ENCODE assay signal across 8 cellular contexts in the genomic region with DNA sequence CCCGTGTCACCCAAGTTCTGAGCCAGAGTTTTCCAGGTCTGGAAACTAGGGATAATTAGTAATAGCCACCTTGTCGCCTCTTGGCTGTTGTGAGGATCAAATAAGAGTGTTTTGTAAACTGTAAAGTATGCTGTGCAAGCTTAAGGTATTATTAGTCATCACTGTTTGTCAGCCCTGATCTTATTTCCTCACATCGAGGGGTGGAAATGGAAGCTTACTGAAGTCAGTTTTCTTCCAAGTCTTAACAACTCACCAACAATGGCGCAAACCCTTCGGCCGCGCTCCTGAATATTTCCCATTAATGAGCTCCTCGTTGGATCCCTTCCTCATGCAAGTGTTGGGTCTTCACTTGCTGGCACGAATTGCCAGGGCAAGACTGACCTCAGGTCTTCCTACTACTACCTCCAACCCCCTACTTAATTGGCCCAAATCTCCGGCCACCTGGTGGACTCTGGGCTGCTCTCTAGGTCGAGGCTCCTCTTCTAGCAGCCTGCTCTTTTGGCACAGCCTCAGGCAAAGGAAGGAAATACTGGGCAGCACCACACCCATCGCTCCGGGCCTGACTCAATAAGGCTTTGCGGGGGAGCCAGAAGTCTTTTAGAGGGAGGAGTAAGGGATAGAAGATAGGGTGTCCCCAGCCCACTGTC. TPM values are rescaled to one million over a fixed set of nuclear protein-coding genes. Genes with fewer than 3 reads are reported as not detected.
DNase-seq lines count a peak whose midpoint lies in the region; ATAC-seq and TF ChIP-seq lines count a peak whose summit lies in the region.

No MANE protein-coding gene starts in this region.

- H3K9me3 ChIP-seq in iPS-15b (ENCODE audit: control insufficient read depth, insufficient read depth, low read length) = no peaks in the 10 kb centered on the region
- H3K9me3 ChIP-seq in stomach smooth muscle (ENCODE audit: control insufficient read depth in 2 of 2, low read length in 2 of 2) = no peaks in the 10 kb centered on the region

- H3K27ac ChIP-seq in HL-60 (replicated peaks) = peak overlapping the region; percentile 99
- H3K27ac ChIP-seq in stomach smooth muscle (ENCODE audit: low read length) = peak overlapping the region; percentile 95

- H3K4me3 ChIP-seq in HL-60 (replicated peaks; ENCODE audit: insufficient read depth, low read length) = no peak overlapping the region; the same call in 1 of the 2 replicates
- H3K4me3 ChIP-seq in iPS-15b (ENCODE audit: low read depth, low read length) = no peak overlapping the region
- peak overlapping the region; percentile 15 to 95 for H3K4me3 ChIP-seq in stomach smooth muscle (ENCODE audit: low read length in 2 of 2)

- H3K36me3 ChIP-seq in iPS-15b (ENCODE audit: control insufficient read depth, insufficient read depth, low read length) (peaks cover 24% of the 10 kb centered on the region), stomach smooth muscle (ENCODE audit: control insufficient read depth in 2 of 2, insufficient read depth in 2 of 2, low read length in 2 of 2) (peaks cover 29 to 41% of the 10 kb centered on the region in 2 donors)

- no peaks in the 10 kb centered on the region for H3K27me3 Mint-ChIP-seq in activated T-helper 17 cell treated with anti-CD3 and anti-CD28 coated beads, Interleukin-2, amount 50 U/mL, for 72 hours

- H3K4me1 ChIP-seq in iPS-15b (ENCODE audit: control insufficient read depth, insufficient read depth, low read length) (peaks cover 5% of the 10 kb centered on the region), stomach smooth muscle (ENCODE audit: control insufficient read depth, insufficient read depth, low read length) (peaks cover 23% of the 10 kb centered on the region)

- H3K27me3 ChIP-seq in HL-60 (ENCODE audit: insufficient read depth, poor library complexity, severe bottlenecking) (no peaks in the 10 kb centered on the region), iPS-15b (ENCODE audit: control insufficient read depth, insufficient read depth, low read length) (no peaks in the 10 kb centered on the region), stomach smooth muscle (ENCODE audit: control insufficient read depth in 1 of 2, insufficient read depth in 2 of 2, low read length in 2 of 2) (no peaks in the 10 kb centered on the region)

- H3K4me1 Mint-ChIP-seq in activated T-helper 17 cell treated with anti-CD3 and anti-CD28 coated beads, Interleukin-2, amount 50 U/mL, for 72 hours = peaks cover 21% of the 10 kb centered on the region

- peak; percentile 17 for DNase-seq in Ammon's horn (ENCODE audit: low spot score)
- peak in 1 of 2 experiments; percentile 8 for DNase-seq in HL-60 (ENCODE audit: low read depth in 1 of 2, low spot score in 1 of 2)
- DNase-seq in NAMALWA (ENCODE audit: low spot score) = no peak
- DNase-seq in globus pallidus (ENCODE audit: low spot score) = no peak
- DNase-seq in activated gamma-delta T cell (lab: John Stamatoyannopoulos, UW) = no peak

- TF ChIP-seq CTCF in HL-60 (IDR thresholded peaks at IDR 0.05; ENCODE audit: insufficient read depth, low read length) = no peak

- no peaks in the 10 kb centered on the region for H3K9me3 Mint-ChIP-seq in activated T-helper 17 cell treated with anti-CD3 and anti-CD28 coated beads, Interleukin-2, amount 50 U/mL, for 72 hours

- peak overlapping the region; percentile 94 for H3K27ac Mint-ChIP-seq in activated T-helper 17 cell treated with anti-CD3 and anti-CD28 coated beads, Interleukin-2, amount 50 U/mL, for 72 hours

- peak overlapping the region; percentile 92 for H3K4me3 Mint-ChIP-seq in activated T-helper 17 cell treated with anti-CD3 and anti-CD28 coated beads, Interleukin-2, amount 50 U/mL, for 72 hours

- peak; percentile 40 for ATAC-seq in activated T-helper 17 cell treated with anti-CD3 and anti-CD28 coated beads, Interleukin-2, amount 50 U/mL, for 72 hours (replicated peaks)

- peak overlapping the region; percentile 4 for H3K9ac ChIP-seq in iPS-15b (ENCODE audit: low read depth, low read length)
- peak overlapping the region in 1 of 2 donors; percentile 88 for H3K9ac ChIP-seq in stomach smooth muscle (ENCODE audit: low read length in 2 of 2)

- peaks cover 61% of the 10 kb centered on the region for H3K36me3 Mint-ChIP-seq in activated T-helper 17 cell treated with anti-CD3 and anti-CD28 coated beads, Interleukin-2, amount 50 U/mL, for 72 hours (ENCODE audit: low read depth)

RNA-seq across cellular contexts. Expression of a gene that starts 0.9 kb away (rescaled TPM):
- total RNA-seq in activated T-helper 17 cell treated with anti-CD3 and anti-CD28 coated beads, Interleukin-2, amount 50 U/mL, for 72 hours = 10 to 100 TPM; 29.1 to 60.9 TPM

RNA-seq across cellular contexts. Expression of a gene that starts 30.7 kb away (rescaled TPM):
- total RNA-seq in activated T-helper 17 cell treated with anti-CD3 and anti-CD28 coated beads, Interleukin-2, amount 50 U/mL, for 72 hours = 10 to 100 TPM; 62.3 to 66.8 TPM

RNA-seq across cellular contexts. Expression of a gene that starts 55.3 kb away (rescaled TPM):
- 10 to 100 TPM; 25.8 TPM for total RNA-seq in activated T-helper 17 cell treated with anti-CD3 and anti-CD28 coated beads, Interleukin-2, amount 50 U/mL, for 72 hours

Comparison
In these comparisons a context has a peak if more than half of its experiments do, and no peak if none do; other contexts are left out.
1. H3K4me3 ChIP-seq: peak in stomach smooth muscle (2 of 2); none in HL-60 (single experiment) and iPS-15b (single experiment).